Comparison of ENCODE assay signal across 11 cellular contexts in genomic region chr11:95037356-95038035, GRCh38. TPM values are rescaled to one million over a fixed set of nuclear protein-coding genes. Genes with fewer than 3 reads are reported as not detected.
DNase-seq lines count a peak whose midpoint lies in the region; ATAC-seq, FAIRE-seq and TF ChIP-seq lines count a peak whose summit lies in the region.
"Not testable (repeated sequence)": the region's sequence is repeated elsewhere in the genome, so short reads cannot be mapped to it uniquely, and the experiment has no call there.
"Had no signal": no experiment of that assay in that cellular context is flagged by ENCODE, and none has a peak within 500 bp of the region (broad histone marks: within the 10 kb centered on the region; RNA-seq: fewer than 3 reads in every experiment).

No MANE protein-coding gene starts in this region.

- H3K27me3 Mint-ChIP-seq in T-helper 17 cell: peaks cover 54% of the 10 kb centered on the region

- not testable (repeated sequence) for H3K4me2 ChIP-seq in fibroblast of lung (ENCODE audit: extremely low read depth, insufficient read depth, low read length); keratinocyte (ENCODE audit: control insufficient read depth, extremely low read depth, insufficient read depth, low read depth, low read length)

- H3K36me3 Mint-ChIP-seq in T-helper 17 cell (ENCODE audit: low read depth): not testable (repeated sequence)

- TF ChIP-seq EP300 in stomach (IDR thresholded peaks at IDR 0.05): not testable (repeated sequence)

- H3K9me3 ChIP-seq in T-helper 17 cell (ENCODE audit: control insufficient read depth, low read length, poor library complexity, severe bottlenecking); fibroblast of lung (ENCODE audit: control insufficient read depth, insufficient read depth, low read depth, low read length); keratinocyte (ENCODE audit: control insufficient read depth, low read depth, low read length); pancreas: not testable (repeated sequence)
- H3K9me3 ChIP-seq in stomach: peaks cover 0 to 10% (median 0%) of the 10 kb centered on the region in 4 donors

- not testable (repeated sequence) for H4K20me1 ChIP-seq in fibroblast of lung (ENCODE audit: control insufficient read depth, extremely low read depth, insufficient read depth, low read length); keratinocyte (ENCODE audit: control insufficient read depth, extremely low read depth, insufficient read depth, low read length)

- not testable (repeated sequence) for DNase-seq in AG04449 (ENCODE audit: low read depth, low spot score); T-helper 17 cell; keratinocyte (ENCODE audit: low read depth, low spot score); stomach
- peak; percentile 18 for DNase-seq in activated naive CD4-positive, alpha-beta T cell treated with anti-CD3 and anti-CD28 coated beads, Interleukin-2, amount 50 U/mL, for 16 hours
- peak; percentile 5 to 17 for DNase-seq in cardiac fibroblast (ENCODE audit: low read depth in 2 of 2)
- peak; percentile 6 to 13 for DNase-seq in fibroblast of lung (ENCODE audit: low read depth in 2 of 2)
- peak in 1 of 6 donors; percentile 29 for DNase-seq in pancreas

- ATAC-seq in T-helper 17 cell (peak; percentile 50), pancreas (peak; percentile 38 to 90 (median 66))

- TF ChIP-seq CTCF in AG04449 (IDR thresholded peaks at IDR 0.05; ENCODE audit: insufficient read depth, low read length, missing control alignments); cardiac fibroblast (IDR thresholded peaks at IDR 0.05; ENCODE audit: low read depth, low read length); pancreas (IDR thresholded peaks at IDR 0.05); stomach (IDR thresholded peaks at IDR 0.05): not testable (repeated sequence)
- peak in 1 of 2 donors; percentile 3 for TF ChIP-seq CTCF in fibroblast of lung (conservative IDR thresholded peaks at IDR 0.05 in 1 of 2, IDR thresholded peaks at IDR 0.05 in 1 of 2; ENCODE audit: low read depth in 1 of 2, low read length in 2 of 2)
- TF ChIP-seq CTCF in keratinocyte (optimal IDR thresholded peaks at IDR 0.05 in 1 of 3, IDR thresholded peaks at IDR 0.05 in 1 of 3, conservative IDR thresholded peaks at IDR 0.05 in 1 of 3; ENCODE audit: extremely low read depth in 1 of 3, insufficient read depth in 2 of 3, low read length in 3 of 3): peak in 1 of 3 experiments; percentile 15

- H3K27ac ChIP-seq in fibroblast of lung (ENCODE audit: insufficient read depth, low read length); keratinocyte (ENCODE audit: control insufficient read depth, insufficient read depth, low read length); pancreas; stomach: not testable (repeated sequence)

- H3K4me1 Mint-ChIP-seq in T-helper 17 cell: not testable (repeated sequence)

- H3K27ac Mint-ChIP-seq in T-helper 17 cell: not testable (repeated sequence)

- H3K9ac ChIP-seq in fibroblast of lung (ENCODE audit: insufficient read depth, low read length); keratinocyte (ENCODE audit: control insufficient read depth, extremely low read depth, insufficient read depth, low read length): not testable (repeated sequence)

- POLR2A ChIA-PET in AG04449 (lab: Yijun Ruan, JAX): not testable (repeated sequence)

- intact Hi-C loops in pancreas (cut with DNase I); stomach (cut with DNase I; ENCODE audit: low total_unique reads): not testable (repeated sequence)

- peak overlapping the region; percentile 7 for H3K4me3 Mint-ChIP-seq in T-helper 17 cell

- H3K79me2 ChIP-seq in fibroblast of lung (ENCODE audit: control insufficient read depth, insufficient read depth, low read length); keratinocyte (ENCODE audit: control insufficient read depth, insufficient read depth, low read length): not testable (repeated sequence)

- not testable (repeated sequence) for TF ChIP-seq POLR2A in stomach (IDR thresholded peaks at IDR 0.05)

- not testable (repeated sequence) for H3K36me3 ChIP-seq in fibroblast of lung (ENCODE audit: control insufficient read depth, insufficient read depth, low read length); keratinocyte (ENCODE audit: control insufficient read depth in 2 of 2, extremely low read depth in 1 of 2, insufficient read depth in 2 of 2, low read length in 2 of 2); pancreas; stomach

- H3K9me1 ChIP-seq in keratinocyte (ENCODE audit: control insufficient read depth, extremely low read depth, insufficient read depth, low read length): not testable (repeated sequence)

- dilution Hi-C loops in keratinocyte (cut with MboI; ENCODE audit: extremely low pct_ligation_motif_present, low sequenced_read_pairs): not testable (repeated sequence)

- H3K4me3 ChIP-seq in AG04449 (ENCODE audit: low read depth, low read length) (peak overlapping the region; percentile 34), cardiac fibroblast (replicated peaks in 1 of 2; ENCODE audit: low read depth in 2 of 2, low read length in 2 of 2) (peak overlapping the region; percentile 27 to 38), fibroblast of lung (replicated peaks in 1 of 4; ENCODE audit: control extremely low read depth in 1 of 4, insufficient read depth in 1 of 4, low read depth in 3 of 4, low read length in 4 of 4) (peak overlapping the region in 1 of 4 experiments; percentile 29), keratinocyte (ENCODE audit: control insufficient read depth in 2 of 3, extremely low read depth in 1 of 3, insufficient read depth in 2 of 3, low read depth in 1 of 3, low read length in 3 of 3) (peak overlapping the region in 2 of 3 experiments; percentile 22 to 31), pancreas (peak overlapping the region; percentile 10 to 31 (median 24)), stomach (peak overlapping the region; percentile 20 to 41 (median 30))

- not testable (repeated sequence) for H3K27me3 ChIP-seq in fibroblast of lung (ENCODE audit: control insufficient read depth, insufficient read depth, low read length); keratinocyte (ENCODE audit: control insufficient read depth, extremely low read depth, insufficient read depth, low read length); pancreas
- H3K27me3 ChIP-seq in stomach: peaks cover 0 to 31% (median 14%) of the 10 kb centered on the region in 3 donors

- 12 to 18% methylated on average over 64 to 71 of the region's 71 CpGs for WGBS in pancreas, 2 donors
- WGBS in stomach, 5 donors: 21 to 45% (median 24%) methylated on average over 15 to 71 of the region's 71 CpGs

- not testable (repeated sequence) for FAIRE-seq in keratinocyte (lab: Jason Lieb, UNC); pancreas (lab: Jason Lieb, UNC)

- not testable (repeated sequence) for H2AFZ ChIP-seq in fibroblast of lung (ENCODE audit: low read length)
- peak overlapping the region; percentile 38 for H2AFZ ChIP-seq in keratinocyte (ENCODE audit: control insufficient read depth, low read length)

- not testable (repeated sequence) for H3K4me1 ChIP-seq in fibroblast of lung (ENCODE audit: control insufficient read depth, extremely low read depth, insufficient read depth, low read length); keratinocyte (ENCODE audit: control insufficient read depth, extremely low read depth, insufficient read depth, low read length); pancreas; stomach

- CTCF ChIA-PET in AG04449 (lab: Yijun Ruan, JAX): not testable (repeated sequence)

RNA-seq across cellular contexts. Expression of gene KDM4F, which starts 11.7 kb away (rescaled TPM):
- total RNA-seq in T-helper 17 cell (not detected), fibroblast of lung (not detected in 2 replicates), pancreas (not detected), stomach (not detected)
- polyA plus RNA-seq in fibroblast of lung (not detected in 2 replicates), keratinocyte (not detected in 3 replicates), pancreas (not detected), stomach (not detected)
- not detected in 2 replicates for polyA plus RNA-seq in fibroblast of lung (2012)
- polyA minus RNA-seq in fibroblast of lung (ENCODE audit: low replicate concordance) (not detected in 2 replicates), keratinocyte (not detected in 3 replicates)
- not detected for polyA plus RNA-seq in keratinocyte (2011; ENCODE audit: low read depth)
- polyA plus RNA-seq in keratinocyte (2011; cell fraction: cytosol; rRNA removed): not detected in 2 replicates
- not detected in 2 replicates for polyA plus RNA-seq in keratinocyte (2011; cell fraction: nucleus; rRNA removed)
- polyA plus RNA-seq in keratinocyte (2012; ENCODE audit: low replicate concordance): not detected in 2 replicates
- not detected for polyA minus RNA-seq in keratinocyte (2011; cell fraction: cytosol; rRNA and poly(A)+ RNA removed)
- not detected in 2 replicates for polyA minus RNA-seq in keratinocyte (2011; cell fraction: nucleus; rRNA and poly(A)+ RNA removed)
- total RNA-seq: H1, mucosa of gallbladder, osteocyte had no signal
- polyA plus RNA-seq: H1 had no signal

RNA-seq across cellular contexts. Expression of gene KDM4E, which starts 12.4 kb away (rescaled TPM):
- total RNA-seq in T-helper 17 cell: not detected
- not detected in 2 replicates for total RNA-seq in fibroblast of lung
- not detected in 2 replicates for polyA plus RNA-seq in fibroblast of lung
- polyA plus RNA-seq in fibroblast of lung (2012): not detected in 2 replicates
- polyA minus RNA-seq in fibroblast of lung (ENCODE audit: low replicate concordance): not detected in 2 replicates
- polyA plus RNA-seq in keratinocyte: not detected in 3 replicates
- not detected for polyA plus RNA-seq in keratinocyte (2011; ENCODE audit: low read depth)
- not detected in 2 replicates for polyA plus RNA-seq in keratinocyte (2011; cell fraction: cytosol; rRNA removed)
- polyA plus RNA-seq in keratinocyte (2011; cell fraction: nucleus; rRNA removed): not detected in 2 replicates
- polyA plus RNA-seq in keratinocyte (2012; ENCODE audit: low replicate concordance): not detected in 2 replicates
- not detected in 3 replicates for polyA minus RNA-seq in keratinocyte
- not detected for polyA minus RNA-seq in keratinocyte (2011; cell fraction: cytosol; rRNA and poly(A)+ RNA removed)
- polyA minus RNA-seq in keratinocyte (2011; cell fraction: nucleus; rRNA and poly(A)+ RNA removed): not detected in 2 replicates
- total RNA-seq in pancreas: not detected
- polyA plus RNA-seq in pancreas: not detected
- total RNA-seq in stomach: not detected
- polyA plus RNA-seq in stomach: not detected
- total RNA-seq: H1, mucosa of gallbladder, osteocyte had no signal
- polyA plus RNA-seq: H1 had no signal

RNA-seq across cellular contexts. Expression of gene SRSF8, which starts 29.2 kb away (rescaled TPM):
- total RNA-seq in T-helper 17 cell (10 to 100 TPM; 59.1 to 76.5 TPM), fibroblast of lung (15.7 and 16.3 TPM in 2 replicates), pancreas (10 to 100 TPM; 17.3 to 30.3 (median 25.0) TPM), stomach (10 to 100 TPM; 10.7 to 34.6 (median 25.7) TPM)
- polyA plus RNA-seq in fibroblast of lung (28.9 and 31.5 TPM in 2 replicates), keratinocyte (37.8 to 47.7 TPM (median 43.0 TPM) in 3 replicates), pancreas (10 to 100 TPM; 28.5 to 35.9 TPM), stomach (10 to 100 TPM; 30.3 to 39.6 (median 36.3) TPM)
- 27.1 and 28.7 TPM in 2 replicates for polyA plus RNA-seq in fibroblast of lung (2012)
- polyA minus RNA-seq in fibroblast of lung (ENCODE audit: low replicate concordance) (17.0 and 20.8 TPM in 2 replicates), keratinocyte (11.3 to 25.0 TPM (median 21.3 TPM) in 3 replicates)
- polyA plus RNA-seq in keratinocyte (2011; ENCODE audit: low read depth): 15.7 TPM
- 35.3 and 57.1 TPM in 2 replicates for polyA plus RNA-seq in keratinocyte (2011; cell fraction: cytosol; rRNA removed)
- polyA plus RNA-seq in keratinocyte (2011; cell fraction: nucleus; rRNA removed): 36.9 and 45.8 TPM in 2 replicates
- 39.3 and 49.9 TPM in 2 replicates for polyA plus RNA-seq in keratinocyte (2012; ENCODE audit: low replicate concordance)
- 15.3 TPM for polyA minus RNA-seq in keratinocyte (2011; cell fraction: cytosol; rRNA and poly(A)+ RNA removed)
- polyA minus RNA-seq in keratinocyte (2011; cell fraction: nucleus; rRNA and poly(A)+ RNA removed): 11.4 and 13.8 TPM in 2 replicates

RNA-seq across cellular contexts. Expression of gene ENDOD1, which starts 52.1 kb away (rescaled TPM):
- 10 to 100 TPM in 1 of 2 donors, 1 to 10 TPM in 1; 7.3 to 22.5 TPM for total RNA-seq in T-helper 17 cell
- total RNA-seq in fibroblast of lung: 28.2 and 33.4 TPM in 2 replicates
- polyA plus RNA-seq in fibroblast of lung: 20.8 and 50.8 TPM in 2 replicates
- 17.6 and 39.8 TPM in 2 replicates for polyA plus RNA-seq in fibroblast of lung (2012)
- polyA minus RNA-seq in fibroblast of lung (ENCODE audit: low replicate concordance): 27.5 and 43.1 TPM in 2 replicates
- polyA plus RNA-seq in keratinocyte: 27.2 to 36.0 TPM (median 35.5 TPM) in 3 replicates
- 34.5 TPM for polyA plus RNA-seq in keratinocyte (2011; ENCODE audit: low read depth)
- 13.1 and 21.4 TPM in 2 replicates for polyA plus RNA-seq in keratinocyte (2011; cell fraction: cytosol; rRNA removed)
- polyA plus RNA-seq in keratinocyte (2011; cell fraction: nucleus; rRNA removed): 44.5 and 53.7 TPM in 2 replicates
- polyA plus RNA-seq in keratinocyte (2012; ENCODE audit: low replicate concordance): 33.8 and 50.7 TPM in 2 replicates
- 34.8 to 49.0 TPM (median 45.2 TPM) in 3 replicates for polyA minus RNA-seq in keratinocyte
- 31.7 TPM for polyA minus RNA-seq in keratinocyte (2011; cell fraction: cytosol; rRNA and poly(A)+ RNA removed)
- 59.9 and 88.3 TPM in 2 replicates for polyA minus RNA-seq in keratinocyte (2011; cell fraction: nucleus; rRNA and poly(A)+ RNA removed)
- 1 to 10 TPM; 3.3 to 8.9 (median 5.1) TPM for total RNA-seq in pancreas
- polyA plus RNA-seq in pancreas: 1 to 10 TPM; 2.0 to 5.8 TPM
- 10 to 100 TPM; 11.1 to 32.2 (median 22.3) TPM for total RNA-seq in stomach
- 1 to 10 TPM; 2.4 to 8.4 (median 3.2) TPM for polyA plus RNA-seq in stomach
